12 cellular contexts compared by ENCODE assay signal in the genomic region with DNA sequence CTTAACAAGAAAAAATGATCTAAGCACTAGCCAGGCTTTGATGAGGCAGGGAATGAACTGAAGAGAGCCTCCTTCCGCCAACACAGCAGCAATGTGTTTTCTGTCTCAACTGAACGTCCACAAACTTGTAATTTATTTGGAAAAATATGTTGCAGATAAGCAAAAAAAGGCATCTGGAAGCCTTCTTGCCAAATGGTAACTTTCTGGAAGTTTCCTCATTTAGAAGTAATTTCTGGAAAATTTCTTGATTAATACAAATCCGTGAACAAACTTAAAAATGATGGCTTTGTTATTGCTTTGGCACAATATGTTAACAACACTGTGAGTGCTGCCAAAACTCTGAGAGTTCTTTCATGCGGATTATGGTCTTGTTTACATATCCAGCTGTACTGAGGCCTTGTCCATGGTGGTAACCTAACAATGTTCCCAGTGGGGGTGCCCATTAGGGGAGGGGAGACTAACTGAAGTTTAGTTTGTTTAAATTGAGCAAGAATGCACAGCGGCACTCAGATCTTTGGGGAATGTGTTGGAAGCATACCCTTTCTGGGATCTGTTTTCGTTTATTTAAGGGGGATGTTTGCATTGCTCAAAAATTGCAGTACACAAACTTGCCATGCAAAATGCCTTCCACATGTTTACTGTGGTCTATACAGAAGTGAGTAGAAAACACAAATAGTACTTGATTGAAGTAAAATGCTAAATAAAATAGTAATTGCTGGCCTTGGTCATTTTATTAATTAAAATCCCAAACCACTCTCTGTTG.
A peak's percentile ranks its signal among the peaks of the same experiment; 100 is the strongest.
DNase-seq lines count a peak whose midpoint lies in the region; ATAC-seq, FAIRE-seq and TF ChIP-seq lines count a peak whose summit lies in the region.
"Had no signal": no experiment of that assay in that cellular context is flagged by ENCODE, and none has a peak within 500 bp of the region (broad histone marks: within the 10 kb centered on the region; RNA-seq: fewer than 3 reads in every experiment).

No MANE protein-coding gene starts in this region.

- no peak overlapping the region for H2BK12ac ChIP-seq in H1 (ENCODE audit: low read depth, low read length)

- no peak overlapping the region for H2BK20ac ChIP-seq in H1 (ENCODE audit: low read length)

- CTCF ChIA-PET in H1 (lab: Charles Lee; ENCODE audit: partially characterized antibody) = no interaction called here

- no peaks in the 10 kb centered on the region for H3K79me1 ChIP-seq in H1 (ENCODE audit: low read depth, low read length)

- H3K27ac ChIP-seq in H1 (ENCODE audit: low read depth, low read length) = no peak overlapping the region
- H3K27ac ChIP-seq: C4-2B had no signal

- H3K18ac ChIP-seq in H1 (ENCODE audit: extremely low read depth, low read length) = no peak overlapping the region

- no peak overlapping the region for H3K4me3 ChIP-seq in H1 (ENCODE audit: extremely low read depth in 1 of 4, insufficient read depth in 2 of 4, low read depth in 3 of 4, low read length in 4 of 4)
- H3K4me3 ChIP-seq: lung had no signal

- no peak overlapping the region for H3K4me3 Mint-ChIP-seq in activated T-cell treated with anti-CD3 and anti-CD28 coated beads, Interleukin-2, amount 50 U/mL, for 24 hours

- no peak overlapping the region for H3K23ac ChIP-seq in H1 (ENCODE audit: insufficient read length)

- no peaks in the 10 kb centered on the region for H3K79me2 ChIP-seq in H1 (ENCODE audit: control insufficient read depth in 1 of 2, insufficient read depth in 2 of 2, low read length in 2 of 2)

- no peaks in the 10 kb centered on the region for H3K27me3 Mint-ChIP-seq in activated T-cell treated with anti-CD3 and anti-CD28 coated beads, Interleukin-2, amount 50 U/mL, for 24 hours

- no peak overlapping the region for H2BK15ac ChIP-seq in H1 (ENCODE audit: low read length)

- FAIRE-seq in H1 (lab: Jason Lieb, UNC) = peak; percentile 65
- FAIRE-seq: GM18507 had no signal

- H2BK120ac ChIP-seq in H1 (replicated peaks; ENCODE audit: low read depth, low read length) = no peak overlapping the region

- H3K4me2 ChIP-seq in H1 (ENCODE audit: insufficient read depth in 1 of 2, low read depth in 2 of 2, low read length in 2 of 2) = no peak overlapping the region

- no peaks in the 10 kb centered on the region for H3K36me3 Mint-ChIP-seq in activated T-cell treated with anti-CD3 and anti-CD28 coated beads, Interleukin-2, amount 50 U/mL, for 24 hours (ENCODE audit: low read depth)

- no peak overlapping the region for H3K4ac ChIP-seq in H1 (replicated peaks; ENCODE audit: insufficient read length, low read depth, low read length)

- H3K14ac ChIP-seq in H1 (ENCODE audit: insufficient read length) = no peak overlapping the region

- 68% methylated on average over 6 of the region's 6 CpGs; no CpG with 5 or more reads in 1 of the 2 experiments for WGBS in H1 (ENCODE audit: extremely low coverage in 1 of 2, insufficient coverage in 1 of 2, insufficient read length in 1 of 2, insufficient replicate concordance in 2 of 2, low coverage in 1 of 2, low lambda C conversion rate in 2 of 2, missing lambda C conversion rate in 1 of 2), 2 experiments

- H4K8ac ChIP-seq in H1 (ENCODE audit: extremely low read depth, insufficient read depth, low read length) = no peak overlapping the region

- H3K9me3 ChIP-seq in H1 (ENCODE audit: insufficient read depth in 2 of 2, low read depth in 1 of 2, low read length in 1 of 2) = no peaks in the 10 kb centered on the region

- no peak for TF ChIP-seq EP300 in H1 (IDR thresholded peaks at IDR 0.05; ENCODE audit: borderline replicate concordance in 1 of 2, low read depth in 2 of 2, low read length in 2 of 2)

- H3K36me3 ChIP-seq in H1 (ENCODE audit: control insufficient read depth in 2 of 4, insufficient read depth in 4 of 4, low read length in 3 of 4) = no peaks in the 10 kb centered on the region

- peaks cover 0 to 2% (median 0%) of the 10 kb centered on the region in 4 experiments; a peak in 3 of 7 replicates for H3K27me3 ChIP-seq in H1 (replicated peaks in 1 of 4; ENCODE audit: control insufficient read depth in 3 of 4, extremely low read depth in 1 of 4, insufficient read depth in 3 of 4, low read length in 3 of 4)

- no peaks in the 10 kb centered on the region for H3K23me2 ChIP-seq in H1 (ENCODE audit: low read depth, low read length)

- no peak overlapping the region for H2AFZ ChIP-seq in H1 (ENCODE audit: low read length)

- no peak for TF ChIP-seq POLR2A in H1 (IDR thresholded peaks at IDR 0.05; ENCODE audit: control extremely low read depth in 1 of 2, low read depth in 2 of 2, low read length in 2 of 2)

- H4K20me1 ChIP-seq in H1 (replicated peaks in 1 of 2; ENCODE audit: control insufficient read depth in 1 of 2, insufficient read depth in 2 of 2, low read length in 2 of 2) = no peaks in the 10 kb centered on the region

- H3K4me1 Mint-ChIP-seq in activated T-cell treated with anti-CD3 and anti-CD28 coated beads, Interleukin-2, amount 50 U/mL, for 24 hours (ENCODE audit: low read depth) = no peaks in the 10 kb centered on the region

- POLR2A ChIA-PET in H1 (lab: Charles Lee; ENCODE audit: partially characterized antibody) = no interaction called here

- H4K91ac ChIP-seq in H1 (replicated peaks; ENCODE audit: insufficient read length, low read length) = no peak overlapping the region

- H3K9ac ChIP-seq in H1 (replicated peaks in 1 of 4; ENCODE audit: extremely low read depth in 1 of 4, low read depth in 3 of 4, low read length in 3 of 4) = no peak overlapping the region

- no peak overlapping the region for H3K56ac ChIP-seq in H1 (replicated peaks; ENCODE audit: insufficient read length, low read depth, low read length)

- H2AK5ac ChIP-seq in H1 (ENCODE audit: low read depth, low read length) = no peak overlapping the region

- ATAC-seq in GM19452 (IDR thresholded peaks at IDR 0.05; ENCODE audit: unreplicated experiment) = no peak

- no peak overlapping the region for H3K27ac Mint-ChIP-seq in activated T-cell treated with anti-CD3 and anti-CD28 coated beads, Interleukin-2, amount 50 U/mL, for 24 hours

- TF ChIP-seq CTCF in H1 (IDR thresholded peaks at IDR 0.05; ENCODE audit: control extremely low read depth in 1 of 3, insufficient read depth in 1 of 3, low read depth in 1 of 3, low read length in 3 of 3) = no peak

- no peak for TF ChIP-seq RAD21 in H1 (IDR thresholded peaks at IDR 0.05 in 1 of 2, conservative IDR thresholded peaks at IDR 0.05 in 1 of 2; ENCODE audit: low read depth in 2 of 2, low read length in 2 of 2)

- H2BK5ac ChIP-seq in H1 (ENCODE audit: low read depth, low read length) = no peak overlapping the region

- no peak overlapping the region for H4K5ac ChIP-seq in H1 (ENCODE audit: insufficient read length, low read depth, low read length)

- H3K9me3 Mint-ChIP-seq in activated T-cell treated with anti-CD3 and anti-CD28 coated beads, Interleukin-2, amount 50 U/mL, for 24 hours = no peaks in the 10 kb centered on the region

- H3K4me1 ChIP-seq in H1 (replicated peaks in 1 of 4; ENCODE audit: control insufficient read depth in 3 of 4, insufficient read depth in 4 of 4, low read length in 3 of 4) = 0 out of 7 replicates have a peak, but pooled peaks cover 0 to 4% (median 0%) of the 10 kb centered on the region in 4 experiments

- peak; percentile 30 for DNase-seq in AG08395 (ENCODE audit: low spot score)
- DNase-seq in NCI-H146 treated with DMSO at 0.1 percent for 48 hours (lab: John Stamatoyannopoulos, UW; ENCODE audit: unreplicated experiment) = peak; percentile 38
- DNase-seq in H1 (ENCODE audit: low read depth in 1 of 2, low spot score in 2 of 2) = peak in 1 of 2 experiments; percentile 3
- peak; percentile 42 for DNase-seq in midbrain (lab: John Stamatoyannopoulos, UW)
- no peak for DNase-seq in NCI-H1048 (lab: John Stamatoyannopoulos, UW)
- DNase-seq in NCI-H526 (lab: John Stamatoyannopoulos, UW) = no peak
- DNase-seq in activated T-cell treated with anti-CD3 and anti-CD28 coated beads, Interleukin-2, amount 50 U/mL, for 24 hours = no peak
- DNase-seq: stimulated activated CD4-positive, alpha-beta T cell treated with anti-CD3 and anti-CD28 coated beads, Interleukin-2, amount 100 ng/mL, for 24 hours had no signal

TF ChIP-seq in H1, 55 proteins besides CTCF, POLR2A, EP300 and RAD21:
- TF ChIP-seq NANOG (IDR thresholded peaks at IDR 0.05; ENCODE audit: insufficient read depth, low read depth, low read length, poor library complexity, severe bottlenecking) (peak; percentile 15), TCF12 (IDR thresholded peaks at IDR 0.05; ENCODE audit: low read depth, low read length) (0 out of 2 replicates have a peak, but pooled peaks have one; percentile 38), POLR2AphosphoS5 (IDR thresholded peaks at IDR 0.05; ENCODE audit: low read depth, low read length) (peak; percentile 32; the same call in 1 of the 2 replicates), BRCA1 (IDR thresholded peaks at IDR 0.05; ENCODE audit: low read depth, low read length) (no peak)

Comparison
In these comparisons a context has a peak if more than half of its experiments do, and no peak if none do; other contexts are left out.
1. DNase-seq: peak in AG08395 (single experiment), NCI-H146 treated with DMSO at 0.1 percent for 48 hours (single experiment) and midbrain (single experiment); none in NCI-H1048 (single experiment), NCI-H526 (0 of 2) and activated T-cell treated with anti-CD3 and anti-CD28 coated beads, Interleukin-2, amount 50 U/mL, for 24 hours (single experiment).